ENCODE assay signal across 18 cellular contexts in the genomic region with DNA sequence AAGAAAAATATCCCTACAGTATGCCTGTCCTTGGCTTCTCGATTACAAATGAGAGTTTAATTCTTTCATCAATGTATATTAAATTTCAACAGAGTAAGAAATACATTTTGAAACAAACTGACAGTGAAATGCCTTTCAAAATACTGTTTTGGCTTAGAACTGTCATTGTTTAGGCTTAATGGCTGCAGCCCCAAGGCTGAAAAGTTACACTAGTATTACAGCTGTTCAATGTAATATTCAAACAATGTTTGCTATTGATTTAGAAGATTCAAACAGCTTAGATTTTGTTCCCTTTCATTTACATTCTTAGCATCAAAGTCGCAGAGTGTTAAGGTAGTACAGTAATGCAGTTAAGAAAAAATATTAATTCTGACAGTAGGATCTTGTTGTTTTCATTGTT.
"Had no signal": no experiment of that assay in that cellular context is flagged by ENCODE, and none has a peak within 500 bp of the region (broad histone marks: within the 10 kb centered on the region; RNA-seq: fewer than 3 reads in every experiment).

No MANE protein-coding gene starts in this region.

- H3K9me3 ChIP-seq: esophagus squamous epithelium, psoas muscle, right lobe of liver, suprapubic skin, thyroid gland had no signal

- H3K4me1 ChIP-seq: esophagus squamous epithelium, psoas muscle, right lobe of liver, suprapubic skin, thyroid gland had no signal

- H3K36me3 ChIP-seq: esophagus squamous epithelium, right lobe of liver, suprapubic skin, thyroid gland had no signal

- H3K27me3 Mint-ChIP-seq: central memory CD8-positive, alpha-beta T cell; effector memory CD8-positive, alpha-beta T cell; type B pancreatic cell had no signal

- H3K4me3 ChIP-seq: esophagus squamous epithelium, psoas muscle, right lobe of liver, suprapubic skin, thyroid gland had no signal

- H3K4me3 Mint-ChIP-seq: central memory CD8-positive, alpha-beta T cell; effector memory CD8-positive, alpha-beta T cell; natural killer cell; stimulated activated effector memory CD8-positive, alpha-beta T cell treated with anti-CD3 and anti-CD28 coated beads, Interleukin-12 subunit alpha, Interleukin-12 subunit beta, amount 100 ng/mL, for 72 hours; type B pancreatic cell had no signal

- FAIRE-seq: kidney, urothelium cell line had no signal

- H3K36me3 Mint-ChIP-seq: natural killer cell; stimulated activated effector memory CD8-positive, alpha-beta T cell treated with anti-CD3 and anti-CD28 coated beads, Interleukin-12 subunit alpha, Interleukin-12 subunit beta, amount 100 ng/mL, for 72 hours; type B pancreatic cell had no signal

- DNase-seq: effector memory CD8-positive, alpha-beta T cell; esophagus squamous epithelium; kidney; left cardiac atrium; left ventricle myocardium superior; natural killer cell; psoas muscle; retina; right lobe of liver; stimulated activated CD4-positive, alpha-beta T cell treated with anti-CD3 and anti-CD28 coated beads, Interleukin-4, amount 100 ng/mL, for 1 hour; stimulated activated CD8-positive, alpha-beta memory T cell treated with anti-CD3 and anti-CD28 coated beads, Interleukin-4, amount 100 ng/mL, for 48 hours; stimulated activated naive CD8-positive, alpha-beta T cell treated with anti-CD3 and anti-CD28 coated beads, Interleukin-15, Interleukin-2, amounts not matched to agents 100 U/mL and 50 U/mL, for 24 hours; thyroid gland had no signal

- H3K27me3 ChIP-seq: esophagus squamous epithelium, right lobe of liver, suprapubic skin, thyroid gland had no signal

- ATAC-seq: effector memory CD8-positive, alpha-beta T cell; left cardiac atrium; left ventricle myocardium superior; natural killer cell; psoas muscle; stimulated activated effector memory CD8-positive, alpha-beta T cell treated with anti-CD3 and anti-CD28 coated beads, Interleukin-12 subunit alpha, Interleukin-12 subunit beta, amount 100 ng/mL, for 72 hours; stimulated activated naive CD8-positive, alpha-beta T cell treated with anti-CD3 and anti-CD28 coated beads, Interleukin-15, Interleukin-2, amounts not matched to agents 100 U/mL and 50 U/mL, for 24 hours had no signal

- H3K27ac Mint-ChIP-seq: effector memory CD8-positive, alpha-beta T cell; natural killer cell; stimulated activated effector memory CD8-positive, alpha-beta T cell treated with anti-CD3 and anti-CD28 coated beads, Interleukin-12 subunit alpha, Interleukin-12 subunit beta, amount 100 ng/mL, for 72 hours; type B pancreatic cell had no signal

- H3K4me1 Mint-ChIP-seq: central memory CD8-positive, alpha-beta T cell; natural killer cell; stimulated activated effector memory CD8-positive, alpha-beta T cell treated with anti-CD3 and anti-CD28 coated beads, Interleukin-12 subunit alpha, Interleukin-12 subunit beta, amount 100 ng/mL, for 72 hours had no signal

- H3K27ac ChIP-seq: esophagus squamous epithelium, psoas muscle, right lobe of liver, suprapubic skin, thyroid gland had no signal
